In the genomic region with DNA sequence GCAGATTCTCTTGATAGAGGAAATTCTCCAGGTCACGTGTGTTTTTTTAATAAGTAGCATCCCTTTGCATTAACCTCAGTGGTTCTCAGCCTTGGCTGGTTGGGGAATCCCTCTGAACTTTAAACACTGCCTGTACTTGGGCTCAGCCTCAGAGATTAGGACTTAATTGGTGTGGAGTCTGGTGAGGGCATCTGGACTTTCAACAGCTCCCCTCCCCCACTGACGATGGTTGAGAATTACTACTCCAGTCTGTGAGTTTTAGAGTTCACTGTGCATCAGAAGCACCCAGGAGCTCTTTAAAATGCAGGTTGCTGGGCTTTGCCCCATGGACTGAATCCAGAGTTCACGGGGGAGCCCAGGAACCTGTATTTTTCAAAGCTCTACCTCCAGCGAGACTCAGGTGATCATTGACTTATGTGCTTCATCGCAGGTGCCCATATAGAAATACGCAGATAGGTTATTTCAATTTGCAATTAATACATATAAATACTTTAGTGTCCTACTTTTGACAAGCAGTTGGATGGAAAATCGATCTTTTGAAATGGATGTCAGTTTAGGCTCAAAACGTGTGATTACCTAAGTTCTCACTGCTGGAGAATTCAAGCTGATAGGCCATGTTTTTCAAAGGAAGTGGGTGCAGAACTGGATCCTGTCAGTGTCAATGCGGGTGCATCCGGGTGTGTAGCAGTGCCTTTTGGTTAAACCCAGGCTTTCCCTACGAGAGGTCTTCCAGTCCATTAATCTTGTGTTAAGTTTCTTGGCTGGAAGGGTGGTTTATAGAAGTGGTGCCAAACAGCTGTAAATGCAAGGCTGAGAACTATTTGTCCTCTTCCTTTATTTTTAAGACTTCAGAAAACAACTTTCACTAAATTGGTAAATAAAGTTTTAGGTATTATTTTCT, we compare ENCODE assay signal across 10 cellular contexts.
A peak's percentile ranks its signal among the peaks of the same experiment; 100 is the strongest.
DNase-seq lines count a peak whose midpoint lies in the region; ATAC-seq and TF ChIP-seq lines count a peak whose summit lies in the region.
"Had no signal": no experiment of that assay in that cellular context is flagged by ENCODE, and none has a peak within 500 bp of the region (broad histone marks: within the 10 kb centered on the region; RNA-seq: fewer than 3 reads in every experiment).

No MANE protein-coding gene starts in this region.

- H3K27me3 Mint-ChIP-seq in chondrocyte (ENCODE audit: low read depth), result no peaks in the 10 kb centered on the region

- H3K4me3 ChIP-seq in astrocyte of the spinal cord (ENCODE audit: low read depth, low read length) (no peak overlapping the region), stomach smooth muscle (ENCODE audit: low read length in 2 of 2) (peak overlapping the region in 1 of 2 donors; percentile 29)

- peaks cover 61% of the 10 kb centered on the region for H3K4me1 Mint-ChIP-seq in chondrocyte (ENCODE audit: low read depth)

- no peak overlapping the region for H3K27ac Mint-ChIP-seq in chondrocyte (ENCODE audit: unreplicated experiment)
- H3K27ac Mint-ChIP-seq: T-helper 1 cell treated with Interleukin-12 subunit alpha and Interleukin-12 subunit beta and Interleukin-4 antibody, amounts not matched to agents 30 μg/mL and 1 μg/mL, for 36 hours had no signal

- no peaks in the 10 kb centered on the region for H3K27me3 ChIP-seq in stomach smooth muscle (ENCODE audit: control insufficient read depth in 1 of 2, insufficient read depth in 2 of 2, low read length in 2 of 2)

- H3K4me1 ChIP-seq in stomach smooth muscle (ENCODE audit: control insufficient read depth, insufficient read depth, low read length), result peaks cover 67% of the 10 kb centered on the region

- peak; percentile 31 for DNase-seq in HT-29 (ENCODE audit: low spot score)
- DNase-seq in astrocyte of the spinal cord (ENCODE audit: low read depth, low spot score), result peak; percentile 34
- peak; percentile 62 for DNase-seq in left lobe of liver (ENCODE audit: low spot score)
- no peak for DNase-seq in T-helper 1 cell
- DNase-seq in chondrocyte (ENCODE audit: low spot score), result no peak
- DNase-seq in activated naive CD4-positive, alpha-beta T cell (lab: John Stamatoyannopoulos, UW), result no peak
- DNase-seq: activated CD8-positive, alpha-beta memory T cell treated with anti-CD3 and anti-CD28 coated beads, Interleukin-2, amount 50 U/mL, for 4 hours; NCI-H446 treated with DMSO at 0.1 percent for 48 hours had no signal

- peaks cover 0 to 2% of the 10 kb centered on the region in 2 donors for H3K36me3 ChIP-seq in stomach smooth muscle (ENCODE audit: control insufficient read depth in 2 of 2, insufficient read depth in 2 of 2, low read length in 2 of 2)

- ATAC-seq in left lobe of liver, result peak; percentile 32

- in situ Hi-C loops in astrocyte of the spinal cord (cut with HindIII; ENCODE audit: low sequenced_read_pairs), result no loop called here

- no peaks in the 10 kb centered on the region for H3K9me3 ChIP-seq in stomach smooth muscle (ENCODE audit: control insufficient read depth in 2 of 2, low read length in 2 of 2)

- no peak overlapping the region for H3K4me3 Mint-ChIP-seq in chondrocyte (ENCODE audit: unreplicated experiment)
- H3K4me3 Mint-ChIP-seq: T-helper 1 cell treated with Interleukin-12 subunit alpha and Interleukin-12 subunit beta and Interleukin-4 antibody, amounts not matched to agents 30 μg/mL and 1 μg/mL, for 36 hours had no signal

- H3K27ac ChIP-seq in stomach smooth muscle (ENCODE audit: low read length), result peak overlapping the region; percentile 66

- no peaks in the 10 kb centered on the region for H3K36me3 Mint-ChIP-seq in chondrocyte (ENCODE audit: low read depth)

- no peak overlapping the region for H3K9ac ChIP-seq in stomach smooth muscle (ENCODE audit: low read length in 2 of 2)

- H3K9me3 Mint-ChIP-seq in chondrocyte (ENCODE audit: low read depth), result no peaks in the 10 kb centered on the region
- H3K9me3 Mint-ChIP-seq: T-helper 1 cell treated with Interleukin-12 subunit alpha and Interleukin-12 subunit beta and Interleukin-4 antibody, amounts not matched to agents 30 μg/mL and 1 μg/mL, for 36 hours had no signal

- TF ChIP-seq CTCF in astrocyte of the spinal cord (IDR thresholded peaks at IDR 0.05; ENCODE audit: low read depth, low read length) (no peak), chondrocyte (IDR thresholded peaks at IDR 0.05) (no peak)

Comparison
In these comparisons a context has a peak if more than half of its experiments do, and no peak if none do; other contexts are left out.
1. DNase-seq: peak in HT-29 (single experiment), astrocyte of the spinal cord (single experiment) and left lobe of liver (single experiment); none in T-helper 1 cell (0 of 5), chondrocyte (single experiment) and activated naive CD4-positive, alpha-beta T cell (0 of 4).